ENCODE assay signal across 23 cellular contexts in the genomic region with DNA sequence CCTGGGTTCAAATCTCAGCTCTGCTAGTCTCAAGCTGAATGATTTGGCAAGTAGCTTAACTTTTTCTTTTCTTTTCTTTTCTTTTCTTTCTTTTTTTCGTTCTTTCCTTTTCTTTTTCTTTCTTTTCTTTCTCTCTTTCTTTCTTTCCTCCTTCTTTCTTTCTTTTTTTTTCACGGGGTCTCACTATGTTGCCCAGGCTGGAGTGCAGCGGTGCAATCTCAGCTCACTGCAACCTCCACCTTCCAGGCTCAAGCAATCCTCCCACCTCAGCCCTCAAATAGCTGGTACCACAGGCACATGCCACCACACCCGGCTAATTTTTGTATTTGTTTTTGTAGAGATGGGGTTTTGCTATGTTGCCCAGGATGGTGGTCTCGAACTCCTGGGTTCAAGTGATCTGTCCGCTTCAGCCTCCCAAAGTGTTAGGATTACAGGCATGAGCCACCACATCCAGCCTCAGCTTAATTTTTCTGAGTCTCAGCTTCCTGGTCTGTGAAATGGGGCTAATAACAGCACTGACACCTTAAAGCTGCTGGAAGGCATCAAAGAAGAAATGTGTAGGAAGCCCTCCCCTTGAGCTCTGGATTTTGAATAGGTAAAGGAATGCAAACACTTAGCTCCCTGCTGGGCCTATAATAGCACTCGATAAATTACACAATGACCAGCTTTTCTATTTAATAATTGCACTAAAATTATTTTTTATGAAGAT.
"Had no signal": no experiment of that assay in that cellular context is flagged by ENCODE, and none has a peak within 500 bp of the region (broad histone marks: within the 10 kb centered on the region; RNA-seq: fewer than 3 reads in every experiment).

No MANE protein-coding gene starts in this region.

- H3K27ac ChIP-seq: epithelial cell of prostate, esophagus squamous epithelium, gastroesophageal sphincter, left ventricle myocardium inferior, lower lobe of right lung, psoas muscle, spleen, tibial artery, upper lobe of right lung, vagina had no signal

- DNase-seq: effector memory CD8-positive, alpha-beta T cell; esophagus squamous epithelium; foreskin fibroblast; glutamatergic neuron; kidney; left cardiac atrium; left ventricle myocardium inferior; lower lobe of right lung; midbrain; psoas muscle; retina; spleen; stimulated activated CD4-positive, alpha-beta T cell treated with anti-CD3 and anti-CD28 coated beads, Interleukin-15, amount 100 ng/mL, for 24 hours; stimulated activated CD4-positive, alpha-beta T cell treated with anti-CD3 and anti-CD28 coated beads, Interleukin-1b, Interleukin-23, amount 100 ng/mL, for 48 hours; stimulated activated CD4-positive, alpha-beta T cell treated with anti-CD3 and anti-CD28 coated beads, Interleukin-4, amount 100 ng/mL, for 24 hours; tibial artery; upper lobe of right lung had no signal

- ATAC-seq: effector memory CD8-positive, alpha-beta T cell; gastroesophageal sphincter; left cardiac atrium; lower lobe of right lung; natural killer cell treated with Interleukin-12 subunit alpha and Interleukin-12 subunit beta and Interleukin-15 and Interleukin-18, amount 100 ng/mL, for 72 hours; psoas muscle; sciatic nerve; stimulated activated memory B cell treated with anti-CD40 and anti-IgM and Interleukin-4, amounts not matched to agents 10 μg/mL and 1 μg/mL and 100 μg/mL, for 72 hours; upper lobe of right lung had no signal

- H3K9me3 ChIP-seq: esophagus squamous epithelium, gastroesophageal sphincter, left ventricle myocardium inferior, lower lobe of right lung, psoas muscle, spleen, tibial artery, upper lobe of right lung, vagina had no signal

- H3K4me3 ChIP-seq: esophagus squamous epithelium, gastroesophageal sphincter, left ventricle myocardium inferior, lower lobe of right lung, psoas muscle, spleen, tibial artery, upper lobe of right lung, vagina had no signal

- H3K27me3 ChIP-seq: vagina had no signal

- H3K36me3 ChIP-seq: esophagus squamous epithelium, gastroesophageal sphincter, left ventricle myocardium inferior, lower lobe of right lung, spleen, tibial artery, upper lobe of right lung, vagina had no signal

- H3K4me1 ChIP-seq: esophagus squamous epithelium, gastroesophageal sphincter, lower lobe of right lung, psoas muscle, spleen, tibial artery, upper lobe of right lung, vagina had no signal
